In genomic region chr1:11620924-11621323, GRCh38 we compare ENCODE assay signal across 25 cellular contexts. TPM values are rescaled to one million over a fixed set of nuclear protein-coding genes. Genes with fewer than 3 reads are reported as not detected.
DNase-seq lines count a peak whose midpoint lies in the region; ATAC-seq, FAIRE-seq and TF ChIP-seq lines count a peak whose summit lies in the region.
"Had no signal": no experiment of that assay in that cellular context is flagged by ENCODE, and none has a peak within 500 bp of the region (broad histone marks: within the 10 kb centered on the region; RNA-seq: fewer than 3 reads in every experiment).

No MANE protein-coding gene starts in this region.

- H2AFZ ChIP-seq in HepG2 (ENCODE audit: low read length) (no peak overlapping the region), GM23338 (no peak overlapping the region), osteoblast (ENCODE audit: low read length) (no peak overlapping the region)

- no peak overlapping the region for H3K4me3 ChIP-seq in HepG2 (replicated peaks in 1 of 3; ENCODE audit: insufficient read depth in 1 of 3, low read depth in 2 of 3, low read length in 3 of 3)
- no peak overlapping the region for H3K4me3 ChIP-seq in right lobe of liver
- no peak overlapping the region for H3K4me3 ChIP-seq in GM23338
- H3K4me3 ChIP-seq in bronchial epithelial cell (ENCODE audit: low read depth, low read length) = no peak overlapping the region
- no peak overlapping the region for H3K4me3 ChIP-seq in osteoblast (ENCODE audit: insufficient read depth, low read length)
- H3K4me3 ChIP-seq in esophagus muscularis mucosa = no peak overlapping the region
- H3K4me3 ChIP-seq: A549 had no signal

- peaks cover 3% of the 10 kb centered on the region; the same call in 2 of the 3 replicates for H3K4me1 Mint-ChIP-seq in GM23338
- H3K4me1 Mint-ChIP-seq: B cell, CD14-positive monocyte had no signal

- FAIRE-seq in HepG2 (lab: Jason Lieb, UNC) = no peak
- FAIRE-seq in bronchial epithelial cell (lab: Jason Lieb, UNC) = peak; percentile 13
- FAIRE-seq: A549, D721Med, G401.6, GM12891, GM19239 had no signal

- CTCF ChIA-PET in HepG2 (lab: Yijun Ruan, JAX; ENCODE audit: low intra/inter-chr PET ratio, low total read pairs) = no interaction called here

- ATAC-seq in HepG2 (no peak), right lobe of liver (no peak), GM23338 (no peak), HG03045 (IDR thresholded peaks at IDR 0.05; ENCODE audit: unreplicated experiment) (no peak)
- ATAC-seq: A549; CD8-positive, alpha-beta T cell had no signal

- H3K4me3 Mint-ChIP-seq in GM23338 = no peak overlapping the region
- H3K4me3 Mint-ChIP-seq: B cell; CD14-positive monocyte; CD4-positive, alpha-beta T cell; CD8-positive, alpha-beta T cell had no signal

- no peak for TF ChIP-seq RAD21 in HepG2 (CRISPR knock-in tag; IDR thresholded peaks at IDR 0.05)

- no peaks in the 10 kb centered on the region for H3K9me2 ChIP-seq in GM23338 (ENCODE audit: insufficient read depth)

- no peaks in the 10 kb centered on the region for H3F3A ChIP-seq in GM23338 (replicated peaks; ENCODE audit: low read depth)

- intact Hi-C loops in HepG2 (cut with micrococcal nuclease; ENCODE audit: unreplicated experiment) = no loop called here
- intact Hi-C loops in right lobe of liver (cut with DNase I) = no loop called here
- intact Hi-C loops in esophagus muscularis mucosa (cut with DNase I) = no loop called here

- H3K27me3 ChIP-seq in HepG2 (ENCODE audit: control insufficient read depth in 1 of 2, insufficient read depth in 2 of 2, low read length in 2 of 2) = peaks cover 9 to 37% of the 10 kb centered on the region in 2 experiments; a peak in 3 of 5 replicates
- no peaks in the 10 kb centered on the region for H3K27me3 ChIP-seq in right lobe of liver
- no peaks in the 10 kb centered on the region for H3K27me3 ChIP-seq in GM23338 (ENCODE audit: insufficient read depth)
- no peaks in the 10 kb centered on the region for H3K27me3 ChIP-seq in bronchial epithelial cell (ENCODE audit: control insufficient read depth, insufficient read depth, low read length)
- peaks cover 8% of the 10 kb centered on the region for H3K27me3 ChIP-seq in osteoblast (ENCODE audit: insufficient read depth, low read length)
- H3K27me3 ChIP-seq in esophagus muscularis mucosa = peaks cover 0 to 92% (median 0%) of the 10 kb centered on the region in 4 donors

- no TSS peak for BruUV-seq in HepG2 (replicated peaks; lab: Mats Ljungman, UMichigan)

- H4K20me1 ChIP-seq in HepG2 (ENCODE audit: insufficient read depth, low read length) (no peaks in the 10 kb centered on the region), GM23338 (replicated peaks; ENCODE audit: insufficient read depth) (no peaks in the 10 kb centered on the region), osteoblast (ENCODE audit: insufficient read depth, low read length) (no peaks in the 10 kb centered on the region)

- peaks cover 9% of the 10 kb centered on the region for H3K27me3 Mint-ChIP-seq in GM23338 (ENCODE audit: insufficient read depth, low read depth, poor library complexity)

- no peaks in the 10 kb centered on the region for H3K9me3 Mint-ChIP-seq in GM23338
- H3K9me3 Mint-ChIP-seq: CD14-positive monocyte; CD4-positive, alpha-beta T cell; CD8-positive, alpha-beta T cell had no signal

- no peaks in the 10 kb centered on the region for H3K36me3 Mint-ChIP-seq in GM23338 (ENCODE audit: low read depth)
- H3K36me3 Mint-ChIP-seq: CD14-positive monocyte; CD8-positive, alpha-beta T cell had no signal

- H3K36me3 ChIP-seq in HepG2 (replicated peaks in 1 of 2; ENCODE audit: control insufficient read depth in 1 of 2, insufficient read depth in 2 of 2, low read length in 2 of 2) (no peaks in the 10 kb centered on the region), right lobe of liver (no peaks in the 10 kb centered on the region), GM23338 (ENCODE audit: insufficient read depth) (no peaks in the 10 kb centered on the region), bronchial epithelial cell (ENCODE audit: control insufficient read depth, insufficient read depth, low read length) (no peaks in the 10 kb centered on the region), osteoblast (ENCODE audit: insufficient read depth, low read length) (no peaks in the 10 kb centered on the region), esophagus muscularis mucosa (no peaks in the 10 kb centered on the region)

- TF ChIP-seq CTCF in HepG2 (CRISPR knock-in tag; IDR thresholded peaks at IDR 0.05) = no peak
- no peak for TF ChIP-seq CTCF in right lobe of liver (IDR thresholded peaks at IDR 0.05)
- no peak for TF ChIP-seq CTCF in GM23338 (conservative IDR thresholded peaks at IDR 0.05; ENCODE audit: low read depth in 2 of 2)
- TF ChIP-seq CTCF in bronchial epithelial cell (IDR thresholded peaks at IDR 0.05; ENCODE audit: insufficient read depth, low read length, severe bottlenecking) = no peak
- no peak for TF ChIP-seq CTCF in osteoblast (IDR thresholded peaks at IDR 0.05; ENCODE audit: extremely low read depth, low read depth, low read length)
- no peak for TF ChIP-seq CTCF in esophagus muscularis mucosa (IDR thresholded peaks at IDR 0.05)

- in situ Hi-C loops in HepG2 (cut with HindIII; ENCODE audit: extremely low pct_ligation_motif_present, low pct_unique_long_range_greater_than_20kb) = no loop called here

- H3K4me2 ChIP-seq in HepG2 (ENCODE audit: low read depth, low read length) (no peak overlapping the region), GM23338 (no peak overlapping the region), osteoblast (ENCODE audit: insufficient read depth, low read length) (no peak overlapping the region)
- H3K4me2 ChIP-seq: A549 had no signal

- TF ChIP-seq POLR2A in HepG2 (IDR thresholded peaks at IDR 0.05; ENCODE audit: insufficient read depth in 1 of 2, low read depth in 2 of 2, low read length in 2 of 2) (no peak), right lobe of liver (IDR thresholded peaks at IDR 0.05) (no peak), esophagus muscularis mucosa (IDR thresholded peaks at IDR 0.05; ENCODE audit: low read depth) (no peak)

- H3K9ac ChIP-seq in HepG2 (ENCODE audit: insufficient read depth, low read depth, low read length) = no peak overlapping the region

- 33% methylated on average over 5 of the region's 5 CpGs for WGBS in HepG2 (ENCODE audit: low lambda C conversion rate)
- WGBS in right lobe of liver (ENCODE audit: insufficient coverage, low coverage, low lambda C conversion rate, missing lambda C conversion rate) = 98% methylated on average over 5 of the region's 5 CpGs
- WGBS in esophagus muscularis mucosa = 78% methylated on average over 5 of the region's 5 CpGs

- TF ChIP-seq EP300 in HepG2 (IDR thresholded peaks at IDR 0.05; ENCODE audit: low read depth in 2 of 2, low read length in 2 of 2) (no peak), HepG2 (CRISPR knock-in tag; IDR thresholded peaks at IDR 0.05; ENCODE audit: borderline replicate concordance) (no peak), esophagus muscularis mucosa (IDR thresholded peaks at IDR 0.05) (no peak)

- H3K79me2 ChIP-seq in HepG2 (ENCODE audit: insufficient read depth, low read length) = no peaks in the 10 kb centered on the region
- no peaks in the 10 kb centered on the region for H3K79me2 ChIP-seq in GM23338 (replicated peaks; ENCODE audit: insufficient read depth)
- H3K79me2 ChIP-seq in osteoblast (ENCODE audit: insufficient read depth, low read length) = no peaks in the 10 kb centered on the region

- no peaks in the 10 kb centered on the region for H3K9me3 ChIP-seq in HepG2 (ENCODE audit: low read length)
- no peaks in the 10 kb centered on the region for H3K9me3 ChIP-seq in right lobe of liver
- H3K9me3 ChIP-seq in osteoblast (ENCODE audit: low read depth, low read length) = no peaks in the 10 kb centered on the region
- no peaks in the 10 kb centered on the region for H3K9me3 ChIP-seq in esophagus muscularis mucosa
- H3K9me3 ChIP-seq: A549, Caco-2 had no signal

- no peaks in the 10 kb centered on the region for H3K4me1 ChIP-seq in HepG2 (ENCODE audit: insufficient read depth, low read length)
- no peaks in the 10 kb centered on the region for H3K4me1 ChIP-seq in right lobe of liver
- H3K4me1 ChIP-seq in GM23338 (ENCODE audit: insufficient read depth) = no peaks in the 10 kb centered on the region
- H3K4me1 ChIP-seq in osteoblast (ENCODE audit: insufficient read depth, low read length) = no peaks in the 10 kb centered on the region
- no peaks in the 10 kb centered on the region for H3K4me1 ChIP-seq in esophagus muscularis mucosa
- H3K4me1 ChIP-seq: A549, Caco-2 had no signal

- POLR2A ChIA-PET in HepG2 (lab: Yijun Ruan, JAX) = no interaction called here

- no peak overlapping the region for H3K27ac ChIP-seq in HepG2 (ENCODE audit: extremely low read length, insufficient read depth, low read length)
- H3K27ac ChIP-seq in right lobe of liver = no peak overlapping the region
- 0 out of 2 replicates have a peak overlapping the region, but pooled peaks have one; percentile 45 for H3K27ac ChIP-seq in GM23338 (ENCODE audit: low read depth)
- H3K27ac ChIP-seq in osteoblast (ENCODE audit: low read depth, low read length) = no peak overlapping the region
- no peak overlapping the region for H3K27ac ChIP-seq in esophagus muscularis mucosa (replicated peaks in 1 of 4)
- H3K27ac ChIP-seq: 22Rv1, A549 had no signal

- no peak for DNase-seq in HepG2 (ENCODE audit: low spot score)
- no peak for DNase-seq in right lobe of liver
- DNase-seq in GM23338 (ENCODE audit: low spot score) = no peak
- no peak for DNase-seq in bronchial epithelial cell (ENCODE audit: low read depth)
- DNase-seq in osteoblast (ENCODE audit: insufficient read length, low spot score, missing footprints) = peak; percentile 58
- no peak for DNase-seq in SIG-M5 (lab: John Stamatoyannopoulos, UW)
- no peak for DNase-seq in esophagus muscularis mucosa (ENCODE audit: extremely low spot score)
- DNase-seq: AML-193; C1 segment of cervical spinal cord; Caco-2; Calu3; CD4-positive, alpha-beta T cell; CD8-positive, alpha-beta T cell; DMS79 treated with DMSO at 0.1 percent for 48 hours; GF-D8 had no signal

- no peak overlapping the region for H3K27ac Mint-ChIP-seq in GM23338
- H3K27ac Mint-ChIP-seq: B cell; CD14-positive monocyte; CD4-positive, alpha-beta T cell; CD8-positive, alpha-beta T cell had no signal

RNA-seq across cellular contexts. Expression of gene FBXO2, which starts 33.3 kb away (rescaled TPM):
- total RNA-seq in HepG2 (2016; rRNA removed; fragmentation: Illumina TruSeq; extraction: Trizol) = 112 and 118 TPM in 2 replicates
- total RNA-seq in HepG2 (2016; cell fraction: cytosol; rRNA removed; fragmentation: Illumina TruSeq; extraction: Trizol; ENCODE audit: low read depth) = 24.1 and 26.6 TPM in 2 replicates
- total RNA-seq in HepG2 (2016; cell fraction: insoluble cytoplasmic fraction; rRNA removed; fragmentation: Illumina TruSeq; extraction: Trizol) = 117 and 122 TPM in 2 replicates
- total RNA-seq in HepG2 (2016; cell fraction: membrane; rRNA removed; fragmentation: Illumina TruSeq; extraction: Trizol) = 42.0 and 46.9 TPM in 2 replicates
- 44.1 and 50.6 TPM in 2 replicates for total RNA-seq in HepG2 (2016; cell fraction: nucleus; rRNA removed; fragmentation: Illumina TruSeq; extraction: Trizol)
- 79.1 and 79.3 TPM in 2 replicates for polyA plus RNA-seq in HepG2 (2011; rRNA removed)
- 111 and 159 TPM in 2 replicates for polyA plus RNA-seq in HepG2 (2011; cell fraction: cytosol; rRNA removed)
- polyA plus RNA-seq in HepG2 (2011; cell fraction: nucleus; rRNA removed) = 117 and 119 TPM in 2 replicates
- polyA plus RNA-seq in HepG2 (2012) = 56.3 and 79.3 TPM in 2 replicates
- 32.5 and 36.0 TPM in 2 replicates for polyA plus RNA-seq in HepG2 (2016; cell fraction: cytosol; fragmentation: Illumina TruSeq; extraction: Trizol; ENCODE audit: low read depth)
- polyA plus RNA-seq in HepG2 (2016; cell fraction: insoluble cytoplasmic fraction; fragmentation: Illumina TruSeq; extraction: Trizol; ENCODE audit: low read depth) = 190 and 198 TPM in 2 replicates
- 55.6 and 59.6 TPM in 2 replicates for polyA plus RNA-seq in HepG2 (2016; cell fraction: membrane; fragmentation: Illumina TruSeq; extraction: Trizol; ENCODE audit: low read depth)
- polyA plus RNA-seq in HepG2 (2016; cell fraction: nucleus; fragmentation: Illumina TruSeq; extraction: Trizol; ENCODE audit: insufficient read depth, low read depth) = 151 and 157 TPM in 2 replicates
- 7.8 and 69.7 TPM in 2 replicates for polyA minus RNA-seq in HepG2 (2011; rRNA and poly(A)+ RNA removed; ENCODE audit: low replicate concordance)
- polyA minus RNA-seq in HepG2 (2011; cell fraction: cytosol; rRNA and poly(A)+ RNA removed) = 28.6 and 33.3 TPM in 2 replicates
- 16.7 and 18.5 TPM in 2 replicates for polyA minus RNA-seq in HepG2 (2011; cell fraction: nucleus; rRNA and poly(A)+ RNA removed)
- 10 to 100 TPM in 4 of 6 experiments, 1 to 10 TPM in 2; 6.6 to 23.7 (median 16.0) TPM for total RNA-seq in right lobe of liver
- 44.4 and 45.4 TPM in 2 replicates for total RNA-seq in GM23338 (2014; rRNA removed; shearing (Covaris generic))
- polyA plus RNA-seq in GM23338 (2016; fragmentation: Nextera tagmentation; extraction: Ambion mirVana) = 84.6 and 86.7 TPM in 2 replicates
- total RNA-seq in bronchial epithelial cell = 49.5 and 75.7 TPM in 2 replicates
- total RNA-seq in osteoblast = 0.29 and 0.36 TPM in 2 replicates
- 10 to 100 TPM in 2 of 4 donors, 1 to 10 TPM in 2; 3.1 to 12.0 (median 8.3) TPM for total RNA-seq in esophagus muscularis mucosa
- polyA plus RNA-seq: CD14-positive monocyte had no signal

RNA-seq across cellular contexts. Expression of gene FBXO44, which starts 33.8 kb away (rescaled TPM):
- 13.4 and 22.4 TPM in 2 replicates for total RNA-seq in HepG2 (2016; rRNA removed; fragmentation: Illumina TruSeq; extraction: Trizol)
- total RNA-seq in HepG2 (2016; cell fraction: cytosol; rRNA removed; fragmentation: Illumina TruSeq; extraction: Trizol; ENCODE audit: low read depth) = 8.3 and 9.2 TPM in 2 replicates
- total RNA-seq in HepG2 (2016; cell fraction: insoluble cytoplasmic fraction; rRNA removed; fragmentation: Illumina TruSeq; extraction: Trizol) = 13.9 and 21.3 TPM in 2 replicates
- total RNA-seq in HepG2 (2016; cell fraction: membrane; rRNA removed; fragmentation: Illumina TruSeq; extraction: Trizol) = 11.8 and 12.2 TPM in 2 replicates
- 27.2 and 30.0 TPM in 2 replicates for total RNA-seq in HepG2 (2016; cell fraction: nucleus; rRNA removed; fragmentation: Illumina TruSeq; extraction: Trizol)
- 27.9 and 31.2 TPM in 2 replicates for polyA plus RNA-seq in HepG2 (2011; rRNA removed)
- polyA plus RNA-seq in HepG2 (2011; cell fraction: cytosol; rRNA removed) = 15.5 and 22.9 TPM in 2 replicates
- polyA plus RNA-seq in HepG2 (2011; cell fraction: nucleus; rRNA removed) = 216 and 281 TPM in 2 replicates
- 14.5 and 21.6 TPM in 2 replicates for polyA plus RNA-seq in HepG2 (2012)
- polyA plus RNA-seq in HepG2 (2016; cell fraction: cytosol; fragmentation: Illumina TruSeq; extraction: Trizol; ENCODE audit: low read depth) = 6.4 and 7.6 TPM in 2 replicates
- 16.6 and 20.5 TPM in 2 replicates for polyA plus RNA-seq in HepG2 (2016; cell fraction: insoluble cytoplasmic fraction; fragmentation: Illumina TruSeq; extraction: Trizol; ENCODE audit: low read depth)
- polyA plus RNA-seq in HepG2 (2016; cell fraction: membrane; fragmentation: Illumina TruSeq; extraction: Trizol; ENCODE audit: low read depth) = 10.7 and 11.0 TPM in 2 replicates
- 63.3 and 73.9 TPM in 2 replicates for polyA plus RNA-seq in HepG2 (2016; cell fraction: nucleus; fragmentation: Illumina TruSeq; extraction: Trizol; ENCODE audit: insufficient read depth, low read depth)
- polyA minus RNA-seq in HepG2 (2011; rRNA and poly(A)+ RNA removed; ENCODE audit: low replicate concordance) = 6.4 and 37.9 TPM in 2 replicates
- polyA minus RNA-seq in HepG2 (2011; cell fraction: cytosol; rRNA and poly(A)+ RNA removed) = 5.6 and 11.0 TPM in 2 replicates
- 63.7 and 77.4 TPM in 2 replicates for polyA minus RNA-seq in HepG2 (2011; cell fraction: nucleus; rRNA and poly(A)+ RNA removed)
- 10 to 100 TPM in 4 of 6 experiments, 1 to 10 TPM in 2; 8.7 to 15.3 (median 10.5) TPM for total RNA-seq in right lobe of liver
- total RNA-seq in GM23338 (2014; rRNA removed; shearing (Covaris generic)) = 28.9 and 30.8 TPM in 2 replicates
- polyA plus RNA-seq in GM23338 (2016; fragmentation: Nextera tagmentation; extraction: Ambion mirVana) = 22.0 and 22.3 TPM in 2 replicates
- total RNA-seq in bronchial epithelial cell = 9.0 and 14.7 TPM in 2 replicates
- total RNA-seq in osteoblast = 14.4 and 16.3 TPM in 2 replicates
- 10 to 100 TPM; 13.3 to 19.8 (median 16.1) TPM for total RNA-seq in esophagus muscularis mucosa

RNA-seq across cellular contexts. Expression of gene FBXO6, which starts 43.1 kb away (rescaled TPM):
- total RNA-seq in HepG2 (2016; rRNA removed; fragmentation: Illumina TruSeq; extraction: Trizol) (10.0 and 10.7 TPM in 2 replicates), right lobe of liver (10 to 100 TPM in 4 of 6 experiments, 1 to 10 TPM in 2; 7.0 to 21.1 (median 11.5) TPM), bronchial epithelial cell (13.2 and 14.2 TPM in 2 replicates), osteoblast (8.7 and 8.8 TPM in 2 replicates), esophagus muscularis mucosa (10 to 100 TPM; 12.9 to 21.9 (median 15.2) TPM)
- total RNA-seq in HepG2 (2016; cell fraction: cytosol; rRNA removed; fragmentation: Illumina TruSeq; extraction: Trizol; ENCODE audit: low read depth) = 21.0 and 25.0 TPM in 2 replicates
- total RNA-seq in HepG2 (2016; cell fraction: insoluble cytoplasmic fraction; rRNA removed; fragmentation: Illumina TruSeq; extraction: Trizol) = 8.7 and 9.5 TPM in 2 replicates
- 20.2 and 24.8 TPM in 2 replicates for total RNA-seq in HepG2 (2016; cell fraction: membrane; rRNA removed; fragmentation: Illumina TruSeq; extraction: Trizol)
- 4.0 and 5.2 TPM in 2 replicates for total RNA-seq in HepG2 (2016; cell fraction: nucleus; rRNA removed; fragmentation: Illumina TruSeq; extraction: Trizol)
- polyA plus RNA-seq in HepG2 (2011; rRNA removed) (8.0 and 8.1 TPM in 2 replicates), GM23338 (2016; fragmentation: Nextera tagmentation; extraction: Ambion mirVana) (0.40 and 0.89 TPM in 2 replicates)
- polyA plus RNA-seq in HepG2 (2011; cell fraction: cytosol; rRNA removed) = 7.1 and 10.5 TPM in 2 replicates
- polyA plus RNA-seq in HepG2 (2011; cell fraction: nucleus; rRNA removed) = 3.5 and 4.5 TPM in 2 replicates
- 2.1 and 2.9 TPM in 2 replicates for polyA plus RNA-seq in HepG2 (2012)
- polyA plus RNA-seq in HepG2 (2016; cell fraction: cytosol; fragmentation: Illumina TruSeq; extraction: Trizol; ENCODE audit: low read depth) = 34.0 and 38.4 TPM in 2 replicates
- 11.8 and 12.6 TPM in 2 replicates for polyA plus RNA-seq in HepG2 (2016; cell fraction: insoluble cytoplasmic fraction; fragmentation: Illumina TruSeq; extraction: Trizol; ENCODE audit: low read depth)
- 23.7 and 27.8 TPM in 2 replicates for polyA plus RNA-seq in HepG2 (2016; cell fraction: membrane; fragmentation: Illumina TruSeq; extraction: Trizol; ENCODE audit: low read depth)
- 9.0 and 9.5 TPM in 2 replicates for polyA plus RNA-seq in HepG2 (2016; cell fraction: nucleus; fragmentation: Illumina TruSeq; extraction: Trizol; ENCODE audit: insufficient read depth, low read depth)
- polyA minus RNA-seq in HepG2 (2011; rRNA and poly(A)+ RNA removed; ENCODE audit: low replicate concordance) = 3.3 and 10.2 TPM in 2 replicates
- polyA minus RNA-seq in HepG2 (2011; cell fraction: cytosol; rRNA and poly(A)+ RNA removed) = 2.5 and 3.6 TPM in 2 replicates
- polyA minus RNA-seq in HepG2 (2011; cell fraction: nucleus; rRNA and poly(A)+ RNA removed) = 0.64 and 1.1 TPM in 2 replicates
- total RNA-seq in GM23338 (2014; rRNA removed; shearing (Covaris generic)) = 0.58 and 0.90 TPM in 2 replicates
- total RNA-seq: A172 had no signal
